In genomic region chr4:102250341-102250740, GRCh38 we compare ENCODE assay signal across 23 cellular contexts.
A peak's percentile ranks its signal among the peaks of the same experiment; 100 is the strongest.
DNase-seq lines count a peak whose midpoint lies in the region; ATAC-seq and TF ChIP-seq lines count a peak whose summit lies in the region.
"Had no signal": no experiment of that assay in that cellular context is flagged by ENCODE, and none has a peak within 500 bp of the region (broad histone marks: within the 10 kb centered on the region; RNA-seq: fewer than 3 reads in every experiment).

No MANE protein-coding gene starts in this region.

- no peak for TF ChIP-seq CTCF in esophagus muscularis mucosa (IDR thresholded peaks at IDR 0.05)

- no peaks in the 10 kb centered on the region for H3K4me1 Mint-ChIP-seq in activated naive CD4-positive, alpha-beta T cell treated with anti-CD3 and anti-CD28 coated beads, Interleukin-2, amount 10 ng/mL, durations not matched to agents 7 days and 5 days
- H3K4me1 Mint-ChIP-seq in stimulated activated naive B cell treated with anti-CD40 and anti-IgM and Interleukin-4, amounts not matched to agents 10 μg/mL and 1 μg/mL and 100 μg/mL, for 72 hours: no peaks in the 10 kb centered on the region
- H3K4me1 Mint-ChIP-seq in activated naive CD8-positive, alpha-beta T cell treated with anti-CD3 and anti-CD28 coated beads for 36 hours: peaks cover 3% of the 10 kb centered on the region
- H3K4me1 Mint-ChIP-seq: CD14-positive monocyte; CD8-positive, alpha-beta memory T cell; GM23338; H9 had no signal

- H3K27me3 ChIP-seq in esophagus muscularis mucosa: no peaks in the 10 kb centered on the region
- H3K27me3 ChIP-seq: BE2C; BLaER1 treated with 17β-estradiol and CSF1 and Interleukin-3, amounts not matched to agents 10 nM and 100 nM had no signal

- H3K4me3 Mint-ChIP-seq in activated naive CD4-positive, alpha-beta T cell treated with anti-CD3 and anti-CD28 coated beads, Interleukin-2, amount 10 ng/mL, durations not matched to agents 7 days and 5 days: no peak overlapping the region
- H3K4me3 Mint-ChIP-seq in stimulated activated naive B cell treated with anti-CD40 and anti-IgM and Interleukin-4, amounts not matched to agents 10 μg/mL and 1 μg/mL and 100 μg/mL, for 72 hours: no peak overlapping the region
- H3K4me3 Mint-ChIP-seq in activated naive CD8-positive, alpha-beta T cell treated with anti-CD3 and anti-CD28 coated beads for 36 hours: no peak overlapping the region
- H3K4me3 Mint-ChIP-seq: CD14-positive monocyte; CD4-positive, alpha-beta T cell; CD8-positive, alpha-beta memory T cell; GM23338; H9 had no signal

- 100% methylated on average over 2 of the region's 26 CpGs for WGBS in esophagus muscularis mucosa

- H3K36me3 ChIP-seq in esophagus muscularis mucosa: no peaks in the 10 kb centered on the region
- H3K36me3 ChIP-seq: BE2C; BLaER1 treated with 17β-estradiol and CSF1 and Interleukin-3, amounts not matched to agents 10 nM and 100 nM had no signal

- H3K27me3 Mint-ChIP-seq in activated naive CD4-positive, alpha-beta T cell treated with anti-CD3 and anti-CD28 coated beads, Interleukin-2, amount 10 ng/mL, durations not matched to agents 7 days and 5 days: no peaks in the 10 kb centered on the region
- H3K27me3 Mint-ChIP-seq in stimulated activated naive B cell treated with anti-CD40 and anti-IgM and Interleukin-4, amounts not matched to agents 10 μg/mL and 1 μg/mL and 100 μg/mL, for 72 hours: no peaks in the 10 kb centered on the region
- no peaks in the 10 kb centered on the region for H3K27me3 Mint-ChIP-seq in activated naive CD8-positive, alpha-beta T cell treated with anti-CD3 and anti-CD28 coated beads for 36 hours
- H3K27me3 Mint-ChIP-seq: CD4-positive, alpha-beta T cell had no signal

- no peaks in the 10 kb centered on the region for H3K9me3 Mint-ChIP-seq in activated naive CD4-positive, alpha-beta T cell treated with anti-CD3 and anti-CD28 coated beads, Interleukin-2, amount 10 ng/mL, durations not matched to agents 7 days and 5 days
- peaks cover 0 to 7% of the 10 kb centered on the region in 2 donors for H3K9me3 Mint-ChIP-seq in stimulated activated naive B cell treated with anti-CD40 and anti-IgM and Interleukin-4, amounts not matched to agents 10 μg/mL and 1 μg/mL and 100 μg/mL, for 72 hours
- H3K9me3 Mint-ChIP-seq in activated naive CD8-positive, alpha-beta T cell treated with anti-CD3 and anti-CD28 coated beads for 36 hours: no peaks in the 10 kb centered on the region
- H3K9me3 Mint-ChIP-seq: CD4-positive, alpha-beta T cell; CD8-positive, alpha-beta memory T cell had no signal

- intact Hi-C loops in esophagus muscularis mucosa (cut with DNase I): no loop called here

- no peak for TF ChIP-seq EP300 in esophagus muscularis mucosa (IDR thresholded peaks at IDR 0.05)

- no peaks in the 10 kb centered on the region for H3K9me3 ChIP-seq in esophagus muscularis mucosa
- H3K9me3 ChIP-seq: A549, BE2C had no signal

- H3K27ac Mint-ChIP-seq in activated naive CD4-positive, alpha-beta T cell treated with anti-CD3 and anti-CD28 coated beads, Interleukin-2, amount 10 ng/mL, durations not matched to agents 7 days and 5 days: peak overlapping the region; percentile 37
- H3K27ac Mint-ChIP-seq in stimulated activated naive B cell treated with anti-CD40 and anti-IgM and Interleukin-4, amounts not matched to agents 10 μg/mL and 1 μg/mL and 100 μg/mL, for 72 hours: peak overlapping the region; percentile 80
- H3K27ac Mint-ChIP-seq in activated naive CD8-positive, alpha-beta T cell treated with anti-CD3 and anti-CD28 coated beads for 36 hours: no peak overlapping the region
- H3K27ac Mint-ChIP-seq: CD14-positive monocyte; CD4-positive, alpha-beta T cell; CD8-positive, alpha-beta memory T cell; GM23338; H9 had no signal

- no peaks in the 10 kb centered on the region for H3K4me1 ChIP-seq in esophagus muscularis mucosa
- H3K4me1 ChIP-seq: A549; BE2C; BLaER1 treated with 17β-estradiol and CSF1 and Interleukin-3, amounts not matched to agents 10 nM and 100 nM had no signal

- H3K4me3 ChIP-seq in esophagus muscularis mucosa: no peak overlapping the region
- H3K4me3 ChIP-seq: A549; BLaER1 treated with 17β-estradiol and CSF1 and Interleukin-3, amounts not matched to agents 10 nM and 100 nM; GM12878; GM23338 had no signal

- DNase-seq in activated naive CD4-positive, alpha-beta T cell treated with anti-CD3 and anti-CD28 coated beads, Interleukin-2, amount 10 ng/mL, durations not matched to agents 7 days and 5 days: no peak
- no peak for DNase-seq in activated naive CD4-positive, alpha-beta T cell (lab: John Stamatoyannopoulos, UW)
- DNase-seq in esophagus muscularis mucosa (ENCODE audit: extremely low spot score): peak; percentile 17
- no peak for DNase-seq in stimulated activated naive B cell treated with anti-CD40 and anti-IgM and Interleukin-4, amounts not matched to agents 10 μg/mL and 1 μg/mL and 100 μg/mL, for 72 hours
- DNase-seq in activated naive CD8-positive, alpha-beta T cell treated with anti-CD3 and anti-CD28 coated beads for 36 hours: no peak
- DNase-seq: 8988T; ACHN; AML-193; BE2C; CD4-positive, alpha-beta T cell; CD8-positive, alpha-beta memory T cell; DMS 273 treated with DMSO at 0.1 percent for 48 hours; DMS79; EL; GDM1; H9 had no signal

- no peaks in the 10 kb centered on the region for H3K36me3 Mint-ChIP-seq in activated naive CD4-positive, alpha-beta T cell treated with anti-CD3 and anti-CD28 coated beads, Interleukin-2, amount 10 ng/mL, durations not matched to agents 7 days and 5 days
- H3K36me3 Mint-ChIP-seq in stimulated activated naive B cell treated with anti-CD40 and anti-IgM and Interleukin-4, amounts not matched to agents 10 μg/mL and 1 μg/mL and 100 μg/mL, for 72 hours: peaks cover 7 to 12% of the 10 kb centered on the region in 2 donors
- no peaks in the 10 kb centered on the region for H3K36me3 Mint-ChIP-seq in activated naive CD8-positive, alpha-beta T cell treated with anti-CD3 and anti-CD28 coated beads for 36 hours
- H3K36me3 Mint-ChIP-seq: CD14-positive monocyte had no signal

- CTCF ChIA-PET in activated naive CD4-positive, alpha-beta T cell treated with anti-CD3 and anti-CD28 coated beads, Interleukin-2, amount 10 ng/mL, durations not matched to agents 7 days and 5 days (lab: Charles Lee): no interaction called here

- TF ChIP-seq POLR2A in esophagus muscularis mucosa (IDR thresholded peaks at IDR 0.05; ENCODE audit: low read depth): no peak

- no peak overlapping the region for H3K27ac ChIP-seq in esophagus muscularis mucosa (replicated peaks in 1 of 4)
- H3K27ac ChIP-seq: A549; BLaER1 treated with 17β-estradiol and CSF1 and Interleukin-3, amounts not matched to agents 10 nM and 100 nM had no signal

- no peak for ATAC-seq in stimulated activated naive B cell treated with anti-CD40 and anti-IgM and Interleukin-4, amounts not matched to agents 10 μg/mL and 1 μg/mL and 100 μg/mL, for 72 hours (replicated peaks)
- ATAC-seq in GM19035 (IDR thresholded peaks at IDR 0.05; ENCODE audit: unreplicated experiment): no peak
- ATAC-seq: A549, GM12878, GM23338, HCT116 had no signal
